Comparison of ENCODE assay signal across 11 cellular contexts in genomic region chr12:94614288-94614721, GRCh38. TPM values are rescaled to one million over a fixed set of nuclear protein-coding genes. Genes with fewer than 3 reads are reported as not detected.
DNase-seq lines count a peak whose midpoint lies in the region; ATAC-seq, FAIRE-seq and TF ChIP-seq lines count a peak whose summit lies in the region.
"Had no signal": no experiment of that assay in that cellular context is flagged by ENCODE, and none has a peak within 500 bp of the region (broad histone marks: within the 10 kb centered on the region; RNA-seq: fewer than 3 reads in every experiment).

No MANE protein-coding gene starts in this region.

- no peaks in the 10 kb centered on the region for H3K9me3 ChIP-seq in stomach
- H3K9me3 ChIP-seq: breast epithelium had no signal

- no peaks in the 10 kb centered on the region for H3K79me2 ChIP-seq in mesendoderm (ENCODE audit: control insufficient read depth, insufficient read depth, low read length)

- H2BK120ac ChIP-seq in mesendoderm (ENCODE audit: low read depth, low read length): no peak overlapping the region

- WGBS in mesendoderm (ENCODE audit: extremely low coverage, insufficient coverage, low lambda C conversion rate): no CpG with 5 or more reads among the region's 3 CpGs
- 45 to 65% (median 48%) methylated on average over 3 of the region's 3 CpGs for WGBS in stomach, 5 donors

- no peak overlapping the region for H3K4me3 ChIP-seq in mesendoderm (ENCODE audit: low read length)
- H3K4me3 ChIP-seq in stomach: no peak overlapping the region
- H3K4me3 ChIP-seq: breast epithelium had no signal

- H3K4me1 ChIP-seq in mesendoderm (ENCODE audit: control insufficient read depth, low read depth, low read length) (peaks cover 17% of the 10 kb centered on the region), stomach (peaks cover 21 to 48% (median 36%) of the 10 kb centered on the region in 4 donors)
- H3K4me1 ChIP-seq: breast epithelium had no signal

- no peak overlapping the region for H3K18ac ChIP-seq in mesendoderm (ENCODE audit: low read length)

- H2BK15ac ChIP-seq in mesendoderm (replicated peaks; ENCODE audit: low read depth): no peak overlapping the region

- H3K27ac ChIP-seq in mesendoderm (ENCODE audit: low read depth, low read length): no peak overlapping the region
- H3K27ac ChIP-seq in stomach: peak overlapping the region in 3 of 5 donors; percentile 51 to 78 (median 73)

- H3K27me3 ChIP-seq in mesendoderm (ENCODE audit: insufficient read depth, low read length, poor library complexity) (no peaks in the 10 kb centered on the region), stomach (no peaks in the 10 kb centered on the region)
- H3K27me3 ChIP-seq: breast epithelium had no signal

- TF ChIP-seq EP300 in stomach (IDR thresholded peaks at IDR 0.05): no peak

- no peak overlapping the region for H2AK5ac ChIP-seq in mesendoderm (ENCODE audit: low read length)

- ATAC-seq in GM21825 (IDR thresholded peaks at IDR 0.05; ENCODE audit: unreplicated experiment): no peak
- ATAC-seq: activated T-cell treated with anti-CD3 and anti-CD28 coated beads, Interleukin-2, amount 50 U/mL, for 72 hours had no signal

- TF ChIP-seq CTCF in stomach (IDR thresholded peaks at IDR 0.05): no peak
- TF ChIP-seq CTCF in D721Med (IDR thresholded peaks at IDR 0.05; ENCODE audit: insufficient read depth, missing control alignments): no peak

- FAIRE-seq in HTR-8/SVneo (lab: Jason Lieb, UNC) (no peak), D721Med (lab: Jason Lieb, UNC) (no peak)

- DNase-seq in HTR-8/SVneo (ENCODE audit: insufficient read length, low spot score) (peak; percentile 57), cerebellar cortex (ENCODE audit: low spot score) (peak; percentile 75), mesendoderm (peak; percentile 95), stomach (no peak), D721Med (ENCODE audit: insufficient read length, low spot score) (no peak), NCI-H187 (lab: John Stamatoyannopoulos, UW) (no peak), activated gamma-delta T cell treated with Interleukin-2 at 50 U/mL for 16 hours (no peak)
- DNase-seq: activated T-cell treated with anti-CD3 and anti-CD28 coated beads, Interleukin-2, amount 50 U/mL, for 72 hours; NCI-H2029 treated with DMSO at 0.1 percent for 48 hours had no signal

- intact Hi-C loops in stomach (cut with DNase I; ENCODE audit: low total_unique reads): no loop called here

- no peaks in the 10 kb centered on the region for H3K36me3 ChIP-seq in mesendoderm (ENCODE audit: control insufficient read depth, insufficient read depth, low read length)
- no peaks in the 10 kb centered on the region for H3K36me3 ChIP-seq in stomach
- H3K36me3 ChIP-seq: breast epithelium had no signal

- no peak overlapping the region for H4K5ac ChIP-seq in mesendoderm (ENCODE audit: low read length)

- H3K9ac ChIP-seq in mesendoderm (ENCODE audit: low read length): no peak overlapping the region

- H3K23ac ChIP-seq in mesendoderm (ENCODE audit: low read length): no peak overlapping the region

- no peak for TF ChIP-seq POLR2A in stomach (IDR thresholded peaks at IDR 0.05)

- H3K79me1 ChIP-seq in mesendoderm (ENCODE audit: low read length): no peaks in the 10 kb centered on the region

- H3K4ac ChIP-seq in mesendoderm (ENCODE audit: low read depth, low read length): no peak overlapping the region

- no peak overlapping the region for H3K56ac ChIP-seq in mesendoderm (ENCODE audit: low read length)

- H2BK5ac ChIP-seq in mesendoderm (ENCODE audit: low read length): no peak overlapping the region

- no peak overlapping the region for H4K8ac ChIP-seq in mesendoderm (ENCODE audit: low read depth, low read length)

- H3K4me2 ChIP-seq in mesendoderm (ENCODE audit: low read length): no peak overlapping the region

RNA-seq across cellular contexts. Expression of gene TMCC3, which starts 36.1 kb away (rescaled TPM):
- polyA plus RNA-seq in mesendoderm (2013, experiment 1 of 2): 0.53 TPM
- 0.67 TPM for polyA plus RNA-seq in mesendoderm (2013, experiment 2 of 2)
- 10 to 100 TPM in 2 of 5 donors, 1 to 10 TPM in 2, under 1 TPM in 1; 0.58 to 14.3 (median 9.0) TPM for total RNA-seq in stomach
- 1 to 10 TPM; 2.1 to 4.3 (median 2.1) TPM for polyA plus RNA-seq in stomach

Comparison
In these comparisons a context has a peak if more than half of its experiments do, and no peak if none do; other contexts are left out.
1. DNase-seq: peak in HTR-8/SVneo (single experiment), cerebellar cortex (single experiment) and mesendoderm (single experiment); none in stomach (single experiment), D721Med (single experiment), NCI-H187 (0 of 2) and activated gamma-delta T cell treated with Interleukin-2 at 50 U/mL for 16 hours (single experiment).